In the genomic region with DNA sequence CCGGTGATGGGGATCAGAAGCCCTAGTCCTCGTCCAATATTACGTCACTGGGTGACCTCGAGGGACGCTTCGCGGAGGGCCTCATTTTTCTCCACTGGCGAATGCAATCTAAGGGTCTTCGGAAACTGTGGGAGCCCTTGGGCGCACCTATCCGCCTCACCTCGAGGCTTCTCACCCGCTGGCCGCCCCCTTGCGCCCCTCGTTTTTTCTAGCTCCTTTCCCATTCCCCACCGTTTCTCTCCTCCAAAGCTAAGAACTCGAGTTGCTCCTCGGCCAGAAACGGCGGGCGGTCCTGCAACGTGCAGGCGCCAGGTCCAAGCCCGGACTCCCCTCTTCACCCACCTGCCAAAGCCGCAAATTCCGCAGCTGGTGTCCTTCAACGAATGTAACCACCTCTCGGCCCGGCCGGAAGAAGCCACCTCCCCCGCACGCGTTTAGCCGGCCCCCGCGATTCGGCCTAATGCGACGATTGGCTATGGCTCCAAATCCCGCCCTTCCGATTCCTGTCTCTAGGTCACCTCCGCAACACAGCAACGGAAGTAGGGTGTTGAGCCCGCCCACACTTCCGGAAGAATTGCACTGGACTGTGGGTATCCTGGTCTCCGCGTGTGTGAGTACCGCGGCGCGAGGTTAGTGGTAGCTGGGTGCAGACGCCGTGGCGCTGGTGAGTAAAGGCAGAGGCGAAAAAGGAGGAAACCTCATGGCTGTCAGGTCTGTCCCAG, we compare ENCODE assay signal across 1 cellular context.
TF ChIP-seq lines count a peak whose summit lies in the region.

A gene with protein sequence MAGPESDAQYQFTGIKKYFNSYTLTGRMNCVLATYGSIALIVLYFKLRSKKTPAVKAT (minus strand): TSS at position 409 of the 722 bp plus-strand sequence. CDS start 4,018 bp downstream, outside the sequence.
A gene with protein sequence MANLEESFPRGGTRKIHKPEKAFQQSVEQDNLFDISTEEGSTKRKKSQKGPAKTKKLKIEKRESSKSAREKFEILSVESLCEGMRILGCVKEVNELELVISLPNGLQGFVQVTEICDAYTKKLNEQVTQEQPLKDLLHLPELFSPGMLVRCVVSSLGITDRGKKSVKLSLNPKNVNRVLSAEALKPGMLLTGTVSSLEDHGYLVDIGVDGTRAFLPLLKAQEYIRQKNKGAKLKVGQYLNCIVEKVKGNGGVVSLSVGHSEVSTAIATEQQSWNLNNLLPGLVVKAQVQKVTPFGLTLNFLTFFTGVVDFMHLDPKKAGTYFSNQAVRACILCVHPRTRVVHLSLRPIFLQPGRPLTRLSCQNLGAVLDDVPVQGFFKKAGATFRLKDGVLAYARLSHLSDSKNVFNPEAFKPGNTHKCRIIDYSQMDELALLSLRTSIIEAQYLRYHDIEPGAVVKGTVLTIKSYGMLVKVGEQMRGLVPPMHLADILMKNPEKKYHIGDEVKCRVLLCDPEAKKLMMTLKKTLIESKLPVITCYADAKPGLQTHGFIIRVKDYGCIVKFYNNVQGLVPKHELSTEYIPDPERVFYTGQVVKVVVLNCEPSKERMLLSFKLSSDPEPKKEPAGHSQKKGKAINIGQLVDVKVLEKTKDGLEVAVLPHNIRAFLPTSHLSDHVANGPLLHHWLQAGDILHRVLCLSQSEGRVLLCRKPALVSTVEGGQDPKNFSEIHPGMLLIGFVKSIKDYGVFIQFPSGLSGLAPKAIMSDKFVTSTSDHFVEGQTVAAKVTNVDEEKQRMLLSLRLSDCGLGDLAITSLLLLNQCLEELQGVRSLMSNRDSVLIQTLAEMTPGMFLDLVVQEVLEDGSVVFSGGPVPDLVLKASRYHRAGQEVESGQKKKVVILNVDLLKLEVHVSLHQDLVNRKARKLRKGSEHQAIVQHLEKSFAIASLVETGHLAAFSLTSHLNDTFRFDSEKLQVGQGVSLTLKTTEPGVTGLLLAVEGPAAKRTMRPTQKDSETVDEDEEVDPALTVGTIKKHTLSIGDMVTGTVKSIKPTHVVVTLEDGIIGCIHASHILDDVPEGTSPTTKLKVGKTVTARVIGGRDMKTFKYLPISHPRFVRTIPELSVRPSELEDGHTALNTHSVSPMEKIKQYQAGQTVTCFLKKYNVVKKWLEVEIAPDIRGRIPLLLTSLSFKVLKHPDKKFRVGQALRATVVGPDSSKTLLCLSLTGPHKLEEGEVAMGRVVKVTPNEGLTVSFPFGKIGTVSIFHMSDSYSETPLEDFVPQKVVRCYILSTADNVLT (N-terminal part only) (plus strand): TSS at position 560 of the 722 bp plus-strand sequence. CDS start 1,801 bp downstream, outside the sequence.

TF ChIP-seq in HepG2, 621 proteins besides CTCF, POLR2A, EP300 and RAD21 (continued from another document and continues in another):
- TF ChIP-seq BORCS8-MEF2B (CRISPR knock-in tag; IDR thresholded peaks at IDR 0.05) (peak; percentile 90; the same call in 1 of the 2 replicates), RBM22 (optimal IDR thresholded peaks at IDR 0.05; ENCODE audit: low read length) (no peak), RCOR2 (CRISPR knock-in tag; IDR thresholded peaks at IDR 0.05) (no peak), ZNF7 (CRISPR knock-in tag; IDR thresholded peaks at IDR 0.05) (no peak), ISX (CRISPR knock-in tag; conservative IDR thresholded peaks at IDR 0.05) (no peak), PLRG1 (conservative IDR thresholded peaks at IDR 0.05) (no peak), NONO (IDR thresholded peaks at IDR 0.05) (no peak), NONO (CRISPR knock-in tag; conservative IDR thresholded peaks at IDR 0.05) (peak; percentile 94), ZNF75D (CRISPR knock-in tag; IDR thresholded peaks at IDR 0.05; ENCODE audit: borderline replicate concordance) (no peak), NR1H2 (CRISPR knock-in tag; IDR thresholded peaks at IDR 0.05; ENCODE audit: borderline replicate concordance, low read depth) (no peak), TEAD2 (CRISPR knock-in tag; IDR thresholded peaks at IDR 0.05) (0 out of 2 replicates have a peak, but pooled peaks have one; percentile 40), MTA3 (CRISPR knock-in tag; IDR thresholded peaks at IDR 0.05) (no peak), FIP1L1 (IDR thresholded peaks at IDR 0.05; ENCODE audit: borderline replicate concordance, insufficient read depth, low read depth, low read length) (no peak)
- TF ChIP-seq, protein P1, sequence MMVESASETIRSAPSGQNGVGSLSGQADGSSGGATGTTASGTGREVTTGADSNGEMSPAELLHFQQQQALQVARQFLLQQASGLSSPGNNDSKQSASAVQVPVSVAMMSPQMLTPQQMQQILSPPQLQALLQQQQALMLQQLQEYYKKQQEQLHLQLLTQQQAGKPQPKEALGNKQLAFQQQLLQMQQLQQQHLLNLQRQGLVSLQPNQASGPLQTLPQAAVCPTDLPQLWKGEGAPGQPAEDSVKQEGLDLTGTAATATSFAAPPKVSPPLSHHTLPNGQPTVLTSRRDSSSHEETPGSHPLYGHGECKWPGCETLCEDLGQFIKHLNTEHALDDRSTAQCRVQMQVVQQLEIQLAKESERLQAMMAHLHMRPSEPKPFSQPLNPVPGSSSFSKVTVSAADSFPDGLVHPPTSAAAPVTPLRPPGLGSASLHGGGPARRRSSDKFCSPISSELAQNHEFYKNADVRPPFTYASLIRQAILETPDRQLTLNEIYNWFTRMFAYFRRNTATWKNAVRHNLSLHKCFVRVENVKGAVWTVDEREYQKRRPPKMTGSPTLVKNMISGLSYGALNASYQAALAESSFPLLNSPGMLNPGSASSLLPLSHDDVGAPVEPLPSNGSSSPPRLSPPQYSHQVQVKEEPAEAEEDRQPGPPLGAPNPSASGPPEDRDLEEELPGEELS (CRISPR knock-in tag; IDR thresholded peaks at IDR 0.05): peak; percentile 10; the same call in 1 of the 2 replicates
- TF ChIP-seq, protein P2, sequence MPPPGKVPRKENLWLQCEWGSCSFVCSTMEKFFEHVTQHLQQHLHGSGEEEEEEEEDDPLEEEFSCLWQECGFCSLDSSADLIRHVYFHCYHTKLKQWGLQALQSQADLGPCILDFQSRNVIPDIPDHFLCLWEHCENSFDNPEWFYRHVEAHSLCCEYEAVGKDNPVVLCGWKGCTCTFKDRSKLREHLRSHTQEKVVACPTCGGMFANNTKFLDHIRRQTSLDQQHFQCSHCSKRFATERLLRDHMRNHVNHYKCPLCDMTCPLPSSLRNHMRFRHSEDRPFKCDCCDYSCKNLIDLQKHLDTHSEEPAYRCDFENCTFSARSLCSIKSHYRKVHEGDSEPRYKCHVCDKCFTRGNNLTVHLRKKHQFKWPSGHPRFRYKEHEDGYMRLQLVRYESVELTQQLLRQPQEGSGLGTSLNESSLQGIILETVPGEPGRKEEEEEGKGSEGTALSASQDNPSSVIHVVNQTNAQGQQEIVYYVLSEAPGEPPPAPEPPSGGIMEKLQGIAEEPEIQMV (CRISPR knock-in tag; IDR thresholded peaks at IDR 0.05; ENCODE audit: low read depth): 0 out of 2 replicates have a peak, but pooled peaks have one; percentile 63
- TF ChIP-seq, protein P3, sequence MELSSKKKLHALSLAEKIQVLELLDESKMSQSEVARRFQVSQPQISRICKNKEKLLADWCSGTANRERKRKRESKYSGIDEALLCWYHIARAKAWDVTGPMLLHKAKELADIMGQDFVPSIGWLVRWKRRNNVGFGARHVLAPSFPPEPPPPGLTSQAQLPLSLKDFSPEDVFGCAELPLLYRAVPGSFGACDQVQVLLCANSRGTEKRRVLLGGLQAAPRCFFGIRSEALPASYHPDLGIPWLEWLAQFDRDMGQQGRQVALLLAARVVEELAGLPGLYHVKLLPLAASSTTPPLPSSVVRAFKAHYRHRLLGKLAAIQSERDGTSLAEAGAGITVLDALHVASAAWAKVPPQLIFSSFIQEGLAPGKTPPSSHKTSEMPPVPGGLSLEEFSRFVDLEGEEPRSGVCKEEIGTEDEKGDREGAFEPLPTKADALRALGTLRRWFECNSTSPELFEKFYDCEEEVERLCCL (CRISPR knock-in tag; IDR thresholded peaks at IDR 0.05; ENCODE audit: borderline replicate concordance): no peak
- TF ChIP-seq, protein P4, sequence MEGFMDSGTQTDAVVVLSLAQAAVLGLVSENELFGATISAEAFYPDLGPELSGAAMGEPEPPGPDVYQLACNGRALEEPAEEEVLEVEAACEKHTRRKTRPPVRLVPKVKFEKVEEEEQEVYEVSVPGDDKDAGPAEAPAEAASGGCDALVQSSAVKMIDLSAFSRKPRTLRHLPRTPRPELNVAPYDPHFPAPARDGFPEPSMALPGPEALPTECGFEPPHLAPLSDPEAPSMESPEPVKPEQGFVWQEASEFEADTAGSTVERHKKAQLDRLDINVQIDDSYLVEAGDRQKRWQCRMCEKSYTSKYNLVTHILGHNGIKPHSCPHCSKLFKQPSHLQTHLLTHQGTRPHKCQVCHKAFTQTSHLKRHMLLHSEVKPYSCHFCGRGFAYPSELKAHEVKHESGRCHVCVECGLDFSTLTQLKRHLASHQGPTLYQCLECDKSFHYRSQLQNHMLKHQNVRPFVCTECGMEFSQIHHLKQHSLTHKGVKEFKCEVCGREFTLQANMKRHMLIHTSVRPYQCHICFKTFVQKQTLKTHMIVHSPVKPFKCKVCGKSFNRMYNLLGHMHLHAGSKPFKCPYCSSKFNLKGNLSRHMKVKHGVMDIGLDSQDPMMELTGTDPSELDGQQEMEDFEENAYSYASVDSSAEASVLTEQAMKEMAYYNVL (CRISPR knock-in tag; IDR thresholded peaks at IDR 0.05; ENCODE audit: borderline replicate concordance): peak; percentile 81; the same call in 1 of the 2 replicates
- TF ChIP-seq, protein P5, sequence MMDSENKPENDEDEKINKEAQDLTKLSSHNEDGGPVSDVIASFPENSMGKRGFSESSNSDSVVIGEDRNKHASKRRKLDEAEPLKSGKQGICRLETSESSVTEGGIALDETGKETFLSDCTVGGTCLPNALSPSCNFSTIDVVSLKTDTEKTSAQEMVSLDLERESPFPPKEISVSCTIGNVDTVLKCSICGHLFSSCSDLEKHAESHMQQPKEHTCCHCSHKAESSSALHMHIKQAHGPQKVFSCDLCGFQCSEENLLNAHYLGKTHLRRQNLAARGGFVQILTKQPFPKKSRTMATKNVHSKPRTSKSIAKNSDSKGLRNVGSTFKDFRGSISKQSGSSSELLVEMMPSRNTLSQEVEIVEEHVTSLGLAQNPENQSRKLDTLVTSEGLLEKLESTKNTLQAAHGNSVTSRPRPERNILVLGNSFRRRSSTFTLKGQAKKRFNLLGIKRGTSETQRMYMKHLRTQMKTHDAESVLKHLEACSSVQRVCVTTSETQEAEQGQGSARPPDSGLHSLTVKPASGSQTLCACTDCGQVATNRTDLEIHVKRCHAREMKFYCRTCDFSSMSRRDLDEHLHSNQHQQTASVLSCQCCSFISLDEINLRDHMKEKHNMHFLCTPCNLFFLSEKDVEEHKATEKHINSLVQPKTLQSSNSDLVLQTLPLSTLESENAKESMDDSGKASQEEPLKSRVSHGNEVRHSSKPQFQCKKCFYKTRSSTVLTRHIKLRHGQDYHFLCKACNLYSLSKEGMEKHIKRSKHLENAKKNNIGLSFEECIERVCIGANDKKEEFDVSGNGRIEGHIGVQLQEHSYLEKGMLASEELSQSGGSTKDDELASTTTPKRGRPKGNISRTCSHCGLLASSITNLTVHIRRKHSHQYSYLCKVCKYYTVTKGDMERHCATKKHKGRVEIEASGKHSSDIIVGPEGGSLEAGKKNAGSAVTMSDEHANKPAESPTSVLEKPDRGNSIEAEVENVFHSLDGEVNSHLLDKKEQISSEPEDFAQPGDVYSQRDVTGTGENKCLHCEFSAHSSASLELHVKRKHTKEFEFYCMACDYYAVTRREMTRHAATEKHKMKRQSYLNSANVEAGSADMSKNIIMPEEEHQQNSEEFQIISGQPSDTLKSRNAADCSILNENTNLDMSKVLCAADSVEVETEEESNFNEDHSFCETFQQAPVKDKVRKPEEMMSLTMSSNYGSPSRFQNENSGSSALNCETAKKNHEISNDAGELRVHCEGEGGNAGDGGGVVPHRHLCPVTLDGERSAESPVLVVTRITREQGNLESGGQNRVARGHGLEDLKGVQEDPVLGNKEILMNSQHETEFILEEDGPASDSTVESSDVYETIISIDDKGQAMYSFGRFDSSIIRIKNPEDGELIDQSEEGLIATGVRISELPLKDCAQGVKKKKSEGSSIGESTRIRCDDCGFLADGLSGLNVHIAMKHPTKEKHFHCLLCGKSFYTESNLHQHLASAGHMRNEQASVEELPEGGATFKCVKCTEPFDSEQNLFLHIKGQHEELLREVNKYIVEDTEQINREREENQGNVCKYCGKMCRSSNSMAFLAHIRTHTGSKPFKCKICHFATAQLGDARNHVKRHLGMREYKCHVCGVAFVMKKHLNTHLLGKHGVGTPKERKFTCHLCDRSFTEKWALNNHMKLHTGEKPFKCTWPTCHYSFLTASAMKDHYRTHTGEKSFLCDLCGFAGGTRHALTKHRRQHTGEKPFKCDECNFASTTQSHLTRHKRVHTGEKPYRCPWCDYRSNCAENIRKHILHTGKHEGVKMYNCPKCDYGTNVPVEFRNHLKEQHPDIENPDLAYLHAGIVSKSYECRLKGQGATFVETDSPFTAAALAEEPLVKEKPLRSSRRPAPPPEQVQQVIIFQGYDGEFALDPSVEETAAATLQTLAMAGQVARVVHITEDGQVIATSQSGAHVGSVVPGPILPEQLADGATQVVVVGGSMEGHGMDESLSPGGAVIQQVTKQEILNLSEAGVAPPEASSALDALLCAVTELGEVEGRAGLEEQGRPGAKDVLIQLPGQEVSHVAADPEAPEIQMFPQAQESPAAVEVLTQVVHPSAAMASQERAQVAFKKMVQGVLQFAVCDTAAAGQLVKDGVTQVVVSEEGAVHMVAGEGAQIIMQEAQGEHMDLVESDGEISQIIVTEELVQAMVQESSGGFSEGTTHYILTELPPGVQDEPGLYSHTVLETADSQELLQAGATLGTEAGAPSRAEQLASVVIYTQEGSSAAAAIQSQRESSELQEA (CRISPR knock-in tag; IDR thresholded peaks at IDR 0.05; ENCODE audit: not compliant biosample characterization): peak; percentile 54
- TF ChIP-seq, protein P6, sequence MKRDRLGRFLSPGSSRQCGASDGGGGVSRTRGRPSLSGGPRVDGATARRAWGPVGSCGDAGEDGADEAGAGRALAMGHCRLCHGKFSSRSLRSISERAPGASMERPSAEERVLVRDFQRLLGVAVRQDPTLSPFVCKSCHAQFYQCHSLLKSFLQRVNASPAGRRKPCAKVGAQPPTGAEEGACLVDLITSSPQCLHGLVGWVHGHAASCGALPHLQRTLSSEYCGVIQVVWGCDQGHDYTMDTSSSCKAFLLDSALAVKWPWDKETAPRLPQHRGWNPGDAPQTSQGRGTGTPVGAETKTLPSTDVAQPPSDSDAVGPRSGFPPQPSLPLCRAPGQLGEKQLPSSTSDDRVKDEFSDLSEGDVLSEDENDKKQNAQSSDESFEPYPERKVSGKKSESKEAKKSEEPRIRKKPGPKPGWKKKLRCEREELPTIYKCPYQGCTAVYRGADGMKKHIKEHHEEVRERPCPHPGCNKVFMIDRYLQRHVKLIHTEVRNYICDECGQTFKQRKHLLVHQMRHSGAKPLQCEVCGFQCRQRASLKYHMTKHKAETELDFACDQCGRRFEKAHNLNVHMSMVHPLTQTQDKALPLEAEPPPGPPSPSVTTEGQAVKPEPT (CRISPR knock-in tag; IDR thresholded peaks at IDR 0.05; ENCODE audit: low read depth): no peak
- TF ChIP-seq, protein P7, sequence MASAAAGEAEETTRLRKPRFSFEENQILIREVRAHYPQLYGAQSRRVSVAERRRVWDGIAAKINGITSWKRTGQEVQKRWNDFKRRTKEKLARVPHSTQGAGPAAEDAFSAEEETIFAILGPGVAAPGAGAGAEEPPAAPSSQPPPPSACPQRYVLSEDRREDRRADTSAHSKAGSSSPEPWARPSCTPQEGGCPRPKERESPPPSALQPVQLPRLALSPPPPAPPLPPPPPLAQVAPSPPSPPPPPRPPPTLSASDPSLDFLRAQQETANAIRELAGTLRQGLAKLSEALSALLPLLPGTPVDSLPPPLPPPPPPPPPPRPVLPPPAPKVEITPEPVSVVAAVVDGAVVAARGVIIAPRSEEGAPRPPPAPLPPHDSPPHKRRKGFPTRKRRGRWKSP (CRISPR knock-in tag; IDR thresholded peaks at IDR 0.05): peak; percentile 86; the same call in 1 of the 2 replicates
